ENCODE assay signal across 16 cellular contexts in genomic region chr11:121159721-121160120, GRCh38. TPM values are rescaled to one million over a fixed set of nuclear protein-coding genes. Genes with fewer than 3 reads are reported as not detected.
DNase-seq lines count a peak whose midpoint lies in the region; TF ChIP-seq lines count a peak whose summit lies in the region.
"Had no signal": no experiment of that assay in that cellular context is flagged by ENCODE, and none has a peak within 500 bp of the region (broad histone marks: within the 10 kb centered on the region; RNA-seq: fewer than 3 reads in every experiment).

No MANE protein-coding gene starts in this region.

- intact Hi-C loops in colonic mucosa (cut with DNase I) = no loop called here

- no peaks in the 10 kb centered on the region for H3K9me3 ChIP-seq in colonic mucosa

- H3K27me3 ChIP-seq in colonic mucosa = no peaks in the 10 kb centered on the region
- H3K27me3 ChIP-seq: BLaER1 treated with 17β-estradiol and CSF1 and Interleukin-3, amounts not matched to agents 10 nM and 100 nM had no signal

- TF ChIP-seq CTCF in VCaP (conservative IDR thresholded peaks at IDR 0.05) (no peak), colonic mucosa (IDR thresholded peaks at IDR 0.05) (no peak)

- DNase-seq in NCI-H748 (lab: John Stamatoyannopoulos, UW; ENCODE audit: unreplicated experiment) (peak; percentile 3), NCI-H748 treated with DMSO at 0.1 percent for 48 hours (lab: John Stamatoyannopoulos, UW) (no peak), NCI-H1694 treated with DMSO at 0.1 percent for 48 hours (lab: John Stamatoyannopoulos, UW) (peak; percentile 41), anterior cingulate cortex (lab: John Stamatoyannopoulos, UW) (no peak), AG08395 (ENCODE audit: low spot score) (no peak), colonic mucosa (no peak)
- DNase-seq: 8988T; Calu3; CD4-positive, CD25-positive, alpha-beta regulatory T cell; DMS 273 treated with DMSO at 0.1 percent for 48 hours; H9 had no signal

- no peak overlapping the region for H3K4me3 ChIP-seq in colonic mucosa
- H3K4me3 ChIP-seq: BLaER1 treated with 17β-estradiol and CSF1 and Interleukin-3, amounts not matched to agents 10 nM and 100 nM; GM12878; GM23338 had no signal

- H3K4me1 ChIP-seq in colonic mucosa = no peaks in the 10 kb centered on the region
- H3K4me1 ChIP-seq: BLaER1 treated with 17β-estradiol and CSF1 and Interleukin-3, amounts not matched to agents 10 nM and 100 nM had no signal

- H3K36me3 ChIP-seq in colonic mucosa = no peaks in the 10 kb centered on the region
- H3K36me3 ChIP-seq: BLaER1 treated with 17β-estradiol and CSF1 and Interleukin-3, amounts not matched to agents 10 nM and 100 nM had no signal

- peak overlapping the region; percentile 35 for H3K27ac ChIP-seq in VCaP
- H3K27ac ChIP-seq in colonic mucosa = no peak overlapping the region
- H3K27ac ChIP-seq: BLaER1 treated with 17β-estradiol and CSF1 and Interleukin-3, amounts not matched to agents 10 nM and 100 nM had no signal

- no peak overlapping the region for H3K9ac ChIP-seq in colonic mucosa (ENCODE audit: low read depth in 2 of 2, low read length in 2 of 2)
- H3K9ac ChIP-seq: BLaER1 treated with 17β-estradiol and CSF1 and Interleukin-3, amounts not matched to agents 10 nM and 100 nM had no signal

RNA-seq across cellular contexts. Expression of gene TECTA, which starts 58.7 kb away (rescaled TPM):
- under 1 TPM; 0.16 to 0.20 TPM for total RNA-seq in colonic mucosa
- total RNA-seq: Calu3, HT-29 had no signal

Comparison
In these comparisons a context has a peak if more than half of its experiments do, and no peak if none do; other contexts are left out.
1. DNase-seq: peak in NCI-H748 (single experiment) and NCI-H1694 treated with DMSO at 0.1 percent for 48 hours (single experiment); none in NCI-H748 treated with DMSO at 0.1 percent for 48 hours (single experiment), anterior cingulate cortex (0 of 58), AG08395 (single experiment) and colonic mucosa (single experiment).